Comparison of ENCODE assay signal across 19 cellular contexts in the genomic region with DNA sequence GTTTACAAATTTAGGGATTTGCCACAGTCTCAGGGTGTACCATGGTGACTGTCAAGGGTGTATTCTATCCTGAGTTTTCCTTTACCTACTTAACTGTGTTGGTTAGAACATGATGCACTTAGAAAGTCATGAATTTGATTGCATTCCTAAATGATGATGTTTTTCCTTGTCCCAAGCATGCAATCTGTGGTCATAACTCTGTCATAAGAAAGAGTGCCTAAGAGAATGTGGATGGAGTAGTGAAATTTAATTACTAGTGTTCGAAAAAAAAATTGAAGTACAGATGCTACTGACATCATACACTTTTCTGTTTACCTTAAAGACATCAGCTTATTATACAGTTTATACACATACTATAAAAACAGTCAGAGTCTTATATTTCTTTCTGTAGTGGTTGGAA.
DNase-seq lines count a peak whose midpoint lies in the region; ATAC-seq and TF ChIP-seq lines count a peak whose summit lies in the region.
"Had no signal": no experiment of that assay in that cellular context is flagged by ENCODE, and none has a peak within 500 bp of the region (broad histone marks: within the 10 kb centered on the region; RNA-seq: fewer than 3 reads in every experiment).

No MANE protein-coding gene starts in this region.

- no peak overlapping the region for H3K4me3 Mint-ChIP-seq in activated CD8-positive, alpha-beta memory T cell treated with anti-CD3 and anti-CD28 coated beads, Interleukin-2, amount 10 ng/mL, durations not matched to agents 7 days and 5 days
- H3K4me3 Mint-ChIP-seq: nephron had no signal

- H3K4me1 Mint-ChIP-seq in activated CD8-positive, alpha-beta memory T cell treated with anti-CD3 and anti-CD28 coated beads, Interleukin-2, amount 10 ng/mL, durations not matched to agents 7 days and 5 days: no peaks in the 10 kb centered on the region
- H3K4me1 Mint-ChIP-seq: nephron had no signal

- H3K9ac ChIP-seq in adipocyte (ENCODE audit: low read length): no peak overlapping the region

- H3K36me3 Mint-ChIP-seq in activated CD8-positive, alpha-beta memory T cell treated with anti-CD3 and anti-CD28 coated beads, Interleukin-2, amount 10 ng/mL, durations not matched to agents 7 days and 5 days: no peaks in the 10 kb centered on the region

- H3K9me3 ChIP-seq in adipocyte (ENCODE audit: control insufficient read depth, low read length): no peaks in the 10 kb centered on the region
- H3K9me3 ChIP-seq in left lung: no peaks in the 10 kb centered on the region
- H3K9me3 ChIP-seq: Caco-2, lower lobe of right lung, transverse colon had no signal

- no peak overlapping the region for H3K27ac ChIP-seq in foreskin keratinocyte
- no peak overlapping the region for H3K27ac ChIP-seq in left lung
- H3K27ac ChIP-seq: lower lobe of right lung, transverse colon had no signal

- intact Hi-C loops in left lung (cut with DNase I): no loop called here

- no peaks in the 10 kb centered on the region for H3K4me1 ChIP-seq in adipocyte (ENCODE audit: control insufficient read depth, insufficient read depth, low read length)
- H3K4me1 ChIP-seq in foreskin keratinocyte: no peaks in the 10 kb centered on the region
- no peaks in the 10 kb centered on the region for H3K4me1 ChIP-seq in left lung
- H3K4me1 ChIP-seq: Caco-2, lower lobe of right lung, transverse colon had no signal

- no peaks in the 10 kb centered on the region for H3K27me3 ChIP-seq in adipocyte (replicated peaks; ENCODE audit: control insufficient read depth, insufficient read depth, low read length)
- no peaks in the 10 kb centered on the region for H3K27me3 ChIP-seq in foreskin keratinocyte
- H3K27me3 ChIP-seq in left lung: no peaks in the 10 kb centered on the region
- H3K27me3 ChIP-seq: transverse colon had no signal

- H3K4me3 ChIP-seq in adipocyte (ENCODE audit: low read length) (no peak overlapping the region), left lung (no peak overlapping the region)
- H3K4me3 ChIP-seq: K562, lower lobe of right lung, transverse colon had no signal

- H3K27me3 Mint-ChIP-seq in activated CD8-positive, alpha-beta memory T cell treated with anti-CD3 and anti-CD28 coated beads, Interleukin-2, amount 10 ng/mL, durations not matched to agents 7 days and 5 days: no peaks in the 10 kb centered on the region

- CTCF ChIA-PET in activated CD8-positive, alpha-beta memory T cell treated with anti-CD3 and anti-CD28 coated beads, Interleukin-2, amount 10 ng/mL, durations not matched to agents 7 days and 5 days (lab: Charles Lee): no interaction called here

- H3K36me3 ChIP-seq in adipocyte (ENCODE audit: control insufficient read depth, insufficient read depth, low read length, severe bottlenecking) (no peaks in the 10 kb centered on the region), left lung (no peaks in the 10 kb centered on the region)
- H3K36me3 ChIP-seq: lower lobe of right lung, transverse colon had no signal

- no peak for TF ChIP-seq CTCF in foreskin keratinocyte (conservative IDR thresholded peaks at IDR 0.05)
- TF ChIP-seq CTCF in left lung (IDR thresholded peaks at IDR 0.05): no peak

- no peak overlapping the region for H3K27ac Mint-ChIP-seq in activated CD8-positive, alpha-beta memory T cell treated with anti-CD3 and anti-CD28 coated beads, Interleukin-2, amount 10 ng/mL, durations not matched to agents 7 days and 5 days
- H3K27ac Mint-ChIP-seq: nephron had no signal

- H3K9me3 Mint-ChIP-seq in activated CD8-positive, alpha-beta memory T cell treated with anti-CD3 and anti-CD28 coated beads, Interleukin-2, amount 10 ng/mL, durations not matched to agents 7 days and 5 days (ENCODE audit: low read depth): no peaks in the 10 kb centered on the region
- H3K9me3 Mint-ChIP-seq: nephron had no signal

- DNase-seq in A172 (ENCODE audit: low spot score) (peak; percentile 66), HCEC 1CT (peak; percentile 83), adipocyte (ENCODE audit: low read depth) (peak; percentile 66), foreskin keratinocyte (peak; percentile 34 to 75), DMS53 (lab: John Stamatoyannopoulos, UW) (no peak), HuH-7 (ENCODE audit: low spot score) (no peak), left lung (no peak)
- DNase-seq in activated CD8-positive, alpha-beta memory T cell treated with anti-CD3 and anti-CD28 coated beads, Interleukin-2, amount 10 ng/mL, durations not matched to agents 7 days and 5 days: no peak
- DNase-seq: activated naive CD4-positive, alpha-beta T cell treated with anti-CD3 and anti-CD28 coated beads, Interleukin-2, amount 50 U/mL, for 16 hours; Caco-2; lower lobe of right lung; NCI-H1417; NCI-H524; RPMI8226; stimulated activated CD4-positive, alpha-beta T cell treated with anti-CD3 and anti-CD28 coated beads, Interleukin-2, amount 100 ng/mL, for 48 hours; transverse colon had no signal

- ATAC-seq in foreskin keratinocyte (peak; percentile 68), left lung (no peak)
- ATAC-seq in activated CD8-positive, alpha-beta memory T cell treated with anti-CD3 and anti-CD28 coated beads, Interleukin-2, amount 10 ng/mL, durations not matched to agents 7 days and 5 days: no peak
- ATAC-seq: activated CD4-positive, CD25-positive, alpha-beta regulatory T cell treated with anti-CD3 and anti-CD28 coated beads, Interleukin-2, amount 50 U/mL, for 24 hours; K562; lower lobe of right lung had no signal

Comparison
In these comparisons a context has a peak if more than half of its experiments do, and no peak if none do; other contexts are left out.
1. DNase-seq: peak in A172 (single experiment), HCEC 1CT (single experiment), adipocyte (single experiment) and foreskin keratinocyte (2 of 2); none in activated CD8-positive, alpha-beta memory T cell treated with anti-CD3 and anti-CD28 coated beads, Interleukin-2, amount 10 ng/mL, durations not matched to agents 7 days and 5 days (single experiment), DMS53 (single experiment), HuH-7 (single experiment) and left lung (0 of 2).